8 cellular contexts compared by ENCODE assay signal in the genomic region with DNA sequence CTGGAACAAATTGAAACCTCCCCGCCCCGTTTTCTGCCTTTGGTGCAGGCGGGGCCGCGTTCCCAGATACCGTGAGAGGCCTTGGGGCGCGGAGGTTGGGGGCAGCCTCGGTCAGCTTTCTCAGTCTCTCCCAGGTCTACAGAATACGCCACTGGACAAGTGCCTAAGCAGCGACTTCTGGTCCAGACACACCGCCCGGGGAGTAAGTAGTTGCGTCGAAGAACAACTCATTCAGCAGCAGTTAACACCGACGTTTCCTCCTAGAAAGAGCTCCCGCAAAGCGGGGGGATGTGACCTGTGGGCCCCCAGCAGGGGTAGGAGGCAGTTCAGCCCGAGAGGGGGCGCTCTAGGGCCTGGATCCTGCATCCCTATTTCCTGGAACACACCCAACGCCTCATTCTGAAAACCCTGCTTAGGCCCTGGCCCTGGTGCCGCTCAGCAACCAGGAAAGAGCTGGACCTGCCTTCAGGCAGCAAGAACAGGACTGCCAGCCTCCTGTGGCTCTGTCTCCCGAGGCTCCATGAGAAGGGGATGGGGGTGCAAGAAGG.
DNase-seq lines count a peak whose midpoint lies in the region; ATAC-seq and TF ChIP-seq lines count a peak whose summit lies in the region.

No MANE protein-coding gene starts in this region.

- H3K27ac ChIP-seq in VCaP: no peak overlapping the region
- H3K27ac ChIP-seq in stomach smooth muscle (ENCODE audit: low read length): no peak overlapping the region

- H3K36me3 ChIP-seq in iPS-15b (ENCODE audit: control insufficient read depth, insufficient read depth, low read length) (no peaks in the 10 kb centered on the region), stomach smooth muscle (ENCODE audit: control insufficient read depth in 2 of 2, insufficient read depth in 2 of 2, low read length in 2 of 2) (no peaks in the 10 kb centered on the region)

- H3K9me3 ChIP-seq in iPS-15b (ENCODE audit: control insufficient read depth, insufficient read depth, low read length) (no peaks in the 10 kb centered on the region), stomach smooth muscle (ENCODE audit: control insufficient read depth in 2 of 2, low read length in 2 of 2) (peaks cover 0 to 4% of the 10 kb centered on the region in 2 donors)

- 0 out of 2 replicates have a peak, but pooled peaks have one; percentile 6 for TF ChIP-seq CTCF in VCaP (conservative IDR thresholded peaks at IDR 0.05)

- H3K4me1 ChIP-seq in iPS-15b (ENCODE audit: control insufficient read depth, insufficient read depth, low read length): peaks cover 39% of the 10 kb centered on the region
- peaks cover 33% of the 10 kb centered on the region for H3K4me1 ChIP-seq in stomach smooth muscle (ENCODE audit: control insufficient read depth, insufficient read depth, low read length)

- no peak overlapping the region for H3K9ac ChIP-seq in iPS-15b (ENCODE audit: low read depth, low read length)
- no peak overlapping the region for H3K9ac ChIP-seq in stomach smooth muscle (ENCODE audit: low read length in 2 of 2)

- peak; percentile 67 for DNase-seq in activated CD8-positive, alpha-beta memory T cell treated with anti-CD3 and anti-CD28 coated beads, Interleukin-2, amount 50 U/mL, for 48 hours
- no peak for DNase-seq in activated CD8-positive, alpha-beta memory T cell treated with anti-CD3 and anti-CD28 coated beads, Interleukin-2, amount 50 U/mL, for 4 hours
- DNase-seq in RPMI8226: no peak
- DNase-seq in activated effector memory CD4-positive, alpha-beta T cell treated with Interleukin-2 at 50 U/mL for 16 hours: no peak

- H3K27me3 ChIP-seq in iPS-15b (ENCODE audit: control insufficient read depth, insufficient read depth, low read length) (peaks cover 100% of the 10 kb centered on the region), stomach smooth muscle (ENCODE audit: control insufficient read depth in 1 of 2, insufficient read depth in 2 of 2, low read length in 2 of 2) (peaks cover 88 to 100% of the 10 kb centered on the region in 2 donors)

- ATAC-seq in GM18870 (IDR thresholded peaks at IDR 0.05; ENCODE audit: unreplicated experiment): no peak

- peak overlapping the region; percentile 56 for H3K4me3 ChIP-seq in iPS-15b (ENCODE audit: low read depth, low read length)
- H3K4me3 ChIP-seq in stomach smooth muscle (ENCODE audit: low read length in 2 of 2): peak overlapping the region; percentile 36 to 66
